Comparison of ENCODE assay signal across 27 cellular contexts in genomic region chr10:31154996-31155395, GRCh38.
"Had no signal": no experiment of that assay in that cellular context is flagged by ENCODE, and none has a peak within 500 bp of the region (broad histone marks: within the 10 kb centered on the region; RNA-seq: fewer than 3 reads in every experiment).

No MANE protein-coding gene starts in this region.

- H3K27me3 ChIP-seq: adrenal gland, body of pancreas, cardiac muscle cell, colonic mucosa had no signal

- H3K9me3 ChIP-seq: adrenal gland, body of pancreas, colonic mucosa had no signal

- H3K9me3 Mint-ChIP-seq: activated CD4-positive, alpha-beta T cell treated with anti-CD3 and anti-CD28 coated beads, Interleukin-2, amount 10 ng/mL, durations not matched to agents 24 days and 14 days; activated naive CD4-positive, alpha-beta T cell treated with anti-CD3 and anti-CD28 coated beads for 36 hours; activated naive CD4-positive, alpha-beta T cell treated with anti-CD3 and anti-CD28 coated beads, Interleukin-2, amount 50 U/mL, for 24 hours; activated naive CD8-positive, alpha-beta T cell treated with anti-CD3 and anti-CD28 coated beads, Interleukin-2, amount 50 U/mL, for 24 hours; activated T-helper 1 cell treated with anti-CD3 and anti-CD28 coated beads, Interleukin-12 subunit alpha, Interleukin-12 subunit beta, Interleukin-2, Interleukin-4 antibody, amounts not matched to agents 30 ng/mL and 10 ng/mL and 1 ng/mL, durations not matched to agents 14 hours and 24 hours and 36 hours had no signal

- H3K4me3 ChIP-seq: adrenal gland, body of pancreas, cardiac muscle cell, colonic mucosa had no signal

- H3K36me3 ChIP-seq: adrenal gland, cardiac muscle cell, colonic mucosa had no signal

- ATAC-seq: activated CD8-positive, alpha-beta memory T cell treated with anti-CD3 and anti-CD28 coated beads, Interleukin-2, amount 10 ng/mL, durations not matched to agents 7 days and 5 days; activated CD8-positive, alpha-beta T cell treated with anti-CD3 and anti-CD28 coated beads, Interleukin-2, amount 10 ng/mL, durations not matched to agents 7 days and 5 days; activated naive CD8-positive, alpha-beta T cell treated with anti-CD3 and anti-CD28 coated beads, Interleukin-2, amount 50 U/mL, for 24 hours; body of pancreas; esophagus mucosa had no signal

- H3K4me1 ChIP-seq: body of pancreas, colonic mucosa had no signal

- DNase-seq: activated CD4-positive, alpha-beta memory T cell treated with anti-CD3 and anti-CD28 coated beads for 36 hours; activated CD4-positive, alpha-beta T cell treated with anti-CD3 and anti-CD28 coated beads, Interleukin-2, amount 10 ng/mL, durations not matched to agents 24 days and 14 days; activated CD8-positive, alpha-beta memory T cell treated with anti-CD3 and anti-CD28 coated beads, Interleukin-2, amount 10 ng/mL, durations not matched to agents 7 days and 5 days; activated CD8-positive, alpha-beta memory T cell treated with anti-CD3 and anti-CD28 coated beads, Interleukin-2, amount 50 U/mL, for 4 hours; activated CD8-positive, alpha-beta T cell treated with anti-CD3 and anti-CD28 coated beads, Interleukin-2, amount 10 ng/mL, durations not matched to agents 7 days and 5 days; activated effector memory CD4-positive, alpha-beta T cell treated with anti-CD3 and anti-CD28 coated beads, Interleukin-2, amount 50 U/mL, for 16 hours; activated naive CD4-positive, alpha-beta T cell treated with anti-CD3 and anti-CD28 coated beads for 36 hours; activated naive CD8-positive, alpha-beta T cell treated with anti-CD3 and anti-CD28 coated beads for 36 hours; activated naive CD8-positive, alpha-beta T cell treated with anti-CD3 and anti-CD28 coated beads, Interleukin-2, amount 50 U/mL, for 24 hours; activated T-cell treated with anti-CD3 and anti-CD28 coated beads, Interleukin-2, amount 50 U/mL, for 1 hour; activated T-cell treated with anti-CD3 and anti-CD28 coated beads, Interleukin-2, amount 50 U/mL, for 48 hours; adrenal gland; amygdala; aorta; body of pancreas; central memory CD4-positive, alpha-beta T cell; cerebellar nuclear complex; colonic mucosa; effector CD8-positive, alpha-beta T cell; foreskin fibroblast; head of caudate nucleus; T-helper 2 cell had no signal

- H3K36me3 Mint-ChIP-seq: activated CD4-positive, alpha-beta memory T cell treated with anti-CD3 and anti-CD28 coated beads for 36 hours; activated naive CD8-positive, alpha-beta T cell treated with anti-CD3 and anti-CD28 coated beads for 36 hours had no signal

- H3K27ac ChIP-seq: adrenal gland, body of pancreas, cardiac muscle cell, colonic mucosa had no signal

- H3K27me3 Mint-ChIP-seq: activated CD4-positive, alpha-beta memory T cell treated with anti-CD3 and anti-CD28 coated beads for 36 hours; activated CD4-positive, alpha-beta T cell treated with anti-CD3 and anti-CD28 coated beads, Interleukin-2, amount 10 ng/mL, durations not matched to agents 24 days and 14 days; activated CD8-positive, alpha-beta memory T cell treated with anti-CD3 and anti-CD28 coated beads, Interleukin-2, amount 10 ng/mL, durations not matched to agents 7 days and 5 days; activated naive CD4-positive, alpha-beta T cell treated with anti-CD3 and anti-CD28 coated beads, Interleukin-2, amount 50 U/mL, for 24 hours; activated naive CD8-positive, alpha-beta T cell treated with anti-CD3 and anti-CD28 coated beads for 36 hours; activated naive CD8-positive, alpha-beta T cell treated with anti-CD3 and anti-CD28 coated beads, Interleukin-2, amount 50 U/mL, for 24 hours had no signal

- H3K4me1 Mint-ChIP-seq: activated CD8-positive, alpha-beta memory T cell treated with anti-CD3 and anti-CD28 coated beads, Interleukin-2, amount 10 ng/mL, durations not matched to agents 7 days and 5 days; activated naive CD4-positive, alpha-beta T cell treated with anti-CD3 and anti-CD28 coated beads, Interleukin-2, amount 50 U/mL, for 24 hours; activated naive CD8-positive, alpha-beta T cell treated with anti-CD3 and anti-CD28 coated beads for 36 hours; activated naive CD8-positive, alpha-beta T cell treated with anti-CD3 and anti-CD28 coated beads, Interleukin-2, amount 50 U/mL, for 24 hours had no signal

- H3K4me3 Mint-ChIP-seq: activated CD4-positive, alpha-beta memory T cell treated with anti-CD3 and anti-CD28 coated beads for 36 hours; activated CD4-positive, alpha-beta T cell treated with anti-CD3 and anti-CD28 coated beads, Interleukin-2, amount 10 ng/mL, durations not matched to agents 24 days and 14 days; activated CD8-positive, alpha-beta memory T cell treated with anti-CD3 and anti-CD28 coated beads, Interleukin-2, amount 10 ng/mL, durations not matched to agents 7 days and 5 days; activated CD8-positive, alpha-beta T cell treated with anti-CD3 and anti-CD28 coated beads, Interleukin-2, amount 10 ng/mL, durations not matched to agents 7 days and 5 days; activated naive CD4-positive, alpha-beta T cell treated with anti-CD3 and anti-CD28 coated beads for 36 hours; activated naive CD4-positive, alpha-beta T cell treated with anti-CD3 and anti-CD28 coated beads, Interleukin-2, amount 50 U/mL, for 24 hours; activated naive CD8-positive, alpha-beta T cell treated with anti-CD3 and anti-CD28 coated beads for 36 hours; activated naive CD8-positive, alpha-beta T cell treated with anti-CD3 and anti-CD28 coated beads, Interleukin-2, amount 50 U/mL, for 24 hours; activated T-helper 1 cell treated with anti-CD3 and anti-CD28 coated beads, Interleukin-12 subunit alpha, Interleukin-12 subunit beta, Interleukin-2, Interleukin-4 antibody, amounts not matched to agents 30 ng/mL and 10 ng/mL and 1 ng/mL, durations not matched to agents 14 hours and 24 hours and 36 hours had no signal

- H3K27ac Mint-ChIP-seq: activated CD4-positive, alpha-beta memory T cell treated with anti-CD3 and anti-CD28 coated beads for 36 hours; activated CD4-positive, alpha-beta T cell treated with anti-CD3 and anti-CD28 coated beads, Interleukin-2, amount 10 ng/mL, durations not matched to agents 24 days and 14 days; activated CD8-positive, alpha-beta memory T cell treated with anti-CD3 and anti-CD28 coated beads, Interleukin-2, amount 10 ng/mL, durations not matched to agents 7 days and 5 days; activated CD8-positive, alpha-beta T cell treated with anti-CD3 and anti-CD28 coated beads, Interleukin-2, amount 10 ng/mL, durations not matched to agents 7 days and 5 days; activated naive CD4-positive, alpha-beta T cell treated with anti-CD3 and anti-CD28 coated beads for 36 hours; activated naive CD4-positive, alpha-beta T cell treated with anti-CD3 and anti-CD28 coated beads, Interleukin-2, amount 50 U/mL, for 24 hours; activated naive CD8-positive, alpha-beta T cell treated with anti-CD3 and anti-CD28 coated beads for 36 hours; activated naive CD8-positive, alpha-beta T cell treated with anti-CD3 and anti-CD28 coated beads, Interleukin-2, amount 50 U/mL, for 24 hours; activated T-helper 1 cell treated with anti-CD3 and anti-CD28 coated beads, Interleukin-12 subunit alpha, Interleukin-12 subunit beta, Interleukin-2, Interleukin-4 antibody, amounts not matched to agents 30 ng/mL and 10 ng/mL and 1 ng/mL, durations not matched to agents 14 hours and 24 hours and 36 hours; activated T-helper 2 cell treated with anti-CD3 and anti-CD28 coated beads, Interferon-gamma antibody, Interleukin-2, Interleukin-4, amounts not matched to agents 10 μg/mL and 5 μg/mL and 100 μg/mL, durations not matched to agents 14 hours and 24 hours and 36 hours had no signal
